ENCODE assay signal across 16 cellular contexts in the genomic region with DNA sequence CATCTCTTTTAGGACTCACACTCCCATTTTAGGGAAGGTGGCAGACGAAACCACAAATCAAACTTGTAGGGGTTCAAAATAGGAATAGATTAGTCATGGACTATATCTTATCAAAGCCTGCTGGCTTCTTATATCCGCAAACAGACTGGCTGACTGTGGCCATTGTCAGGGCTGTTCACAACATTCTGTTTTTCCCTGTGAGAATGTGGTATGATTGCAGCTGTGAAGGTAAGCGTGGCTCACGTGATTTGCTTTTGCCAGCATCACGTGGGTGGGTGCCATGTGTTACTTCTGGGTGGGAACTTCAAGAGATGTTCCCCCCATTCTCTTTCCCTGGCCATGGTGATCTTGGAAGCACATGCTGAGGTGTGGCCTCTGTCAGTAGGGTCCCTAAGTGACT. TPM values are rescaled to one million over a fixed set of nuclear protein-coding genes. Genes with fewer than 3 reads are reported as not detected.
"Had no signal": no experiment of that assay in that cellular context is flagged by ENCODE, and none has a peak within 500 bp of the region (broad histone marks: within the 10 kb centered on the region; RNA-seq: fewer than 3 reads in every experiment).

No MANE protein-coding gene starts in this region.

- H3K27ac ChIP-seq: esophagus muscularis mucosa, tibial nerve, uterus had no signal

- H3K36me3 ChIP-seq: tibial nerve, uterus had no signal

- H3K9me3 ChIP-seq: esophagus muscularis mucosa, tibial nerve, uterus had no signal

- H3K27me3 ChIP-seq: tibial nerve, uterus had no signal

- H3K4me3 ChIP-seq: esophagus muscularis mucosa, tibial nerve, uterus had no signal

- ATAC-seq: T-helper 17 cell had no signal

- DNase-seq: activated CD4-positive, alpha-beta T cell treated with anti-CD3 and anti-CD28 coated beads, Interleukin-2, amount 10 ng/mL, durations not matched to agents 7 days and 5 days; activated CD8-positive, alpha-beta memory T cell treated with anti-CD3 and anti-CD28 coated beads for 24 hours; activated gamma-delta T cell treated with Interleukin-2 at 50 U/mL for 16 hours; activated naive CD8-positive, alpha-beta T cell treated with anti-CD3 and anti-CD28 coated beads for 36 hours; amygdala; cortex of kidney; effector CD4-positive, alpha-beta T cell; midbrain; stimulated activated CD4-positive, alpha-beta T cell treated with anti-CD3 and anti-CD28 coated beads, Interleukin-15, amount 100 ng/mL, for 24 hours; stimulated activated CD4-positive, alpha-beta T cell treated with anti-CD3 and anti-CD28 coated beads, Interleukin-4, amount 100 ng/mL, for 24 hours; stimulated activated naive CD4-positive, alpha-beta T cell; T-helper 17 cell; uterus had no signal

RNA-seq across cellular contexts. Expression of a gene that starts 5.9 kb away (rescaled TPM):
- total RNA-seq: activated CD4-positive, alpha-beta T cell treated with anti-CD3 and anti-CD28 coated beads, Interleukin-2, amount 10 ng/mL, durations not matched to agents 7 days and 5 days; activated naive CD8-positive, alpha-beta T cell treated with anti-CD3 and anti-CD28 coated beads for 36 hours; lung microvascular endothelial cell; T-helper 17 cell had no signal
